Comparison of ENCODE assay signal across 1 cellular context in genomic region chr1:204411451-204412245, GRCh38.
TF ChIP-seq lines count a peak whose summit lies in the region.

PPP1R15B (minus strand) TSS chr1:204411817; CDS start chr1:204411411, 406 bp downstream.

TF ChIP-seq in HepG2, 621 proteins besides CTCF, POLR2A, EP300 and RAD21 (continued from another document and continues in another):
- TF ChIP-seq STAT6 (CRISPR knock-in tag; IDR thresholded peaks at IDR 0.05; ENCODE audit: borderline replicate concordance), result 0 out of 2 replicates have a peak, but pooled peaks have one; percentile 84
- no peak for TF ChIP-seq HNF4G (IDR thresholded peaks at IDR 0.05; ENCODE audit: borderline replicate concordance, low read depth, low read length)
- TF ChIP-seq HNF4G (CRISPR knock-in tag; IDR thresholded peaks at IDR 0.05; ENCODE audit: borderline replicate concordance, low read depth), result peak; percentile 22; the same call in 1 of the 2 replicates
- TF ChIP-seq NR2F2 (IDR thresholded peaks at IDR 0.05; ENCODE audit: borderline replicate concordance, low read depth), result no peak
- no peak for TF ChIP-seq ZNF512 (CRISPR knock-in tag; IDR thresholded peaks at IDR 0.05)
- 0 out of 2 replicates have a peak, but pooled peaks have one; percentile 63 for TF ChIP-seq ZNF678 (CRISPR knock-in tag; IDR thresholded peaks at IDR 0.05)
- no peak for TF ChIP-seq HNRNPH1 (optimal IDR thresholded peaks at IDR 0.05; ENCODE audit: low read depth, low read length)
- peak; percentile 88; the same call in 1 of the 2 replicates for TF ChIP-seq YEATS2 (CRISPR knock-in tag; IDR thresholded peaks at IDR 0.05; ENCODE audit: borderline replicate concordance)
- peak; percentile 62; the same call in 1 of the 2 replicates for TF ChIP-seq ZNF275 (CRISPR knock-in tag; IDR thresholded peaks at IDR 0.05; ENCODE audit: borderline replicate concordance)
- no peak for TF ChIP-seq NBN (conservative IDR thresholded peaks at IDR 0.05)
- TF ChIP-seq MAFF (IDR thresholded peaks at IDR 0.05; ENCODE audit: low read depth, low read length), result no peak
- no peak for TF ChIP-seq PREB (CRISPR knock-in tag; IDR thresholded peaks at IDR 0.05)
- peak; percentile 59; the same call in 1 of the 2 replicates for TF ChIP-seq ZNF570 (CRISPR knock-in tag; IDR thresholded peaks at IDR 0.05; ENCODE audit: borderline replicate concordance)
- TF ChIP-seq KAT8 (CRISPR knock-in tag; IDR thresholded peaks at IDR 0.05), result peak; percentile 94
- TF ChIP-seq ZFP41 (CRISPR knock-in tag; IDR thresholded peaks at IDR 0.05; ENCODE audit: borderline replicate concordance), result peak; percentile 50; the same call in 1 of the 2 replicates
- TF ChIP-seq ZNF354B (CRISPR knock-in tag; IDR thresholded peaks at IDR 0.05), result no peak
- peak; percentile 77 for TF ChIP-seq YEATS4 (CRISPR knock-in tag; IDR thresholded peaks at IDR 0.05; ENCODE audit: borderline replicate concordance)
- no peak for TF ChIP-seq ZFP82 (CRISPR knock-in tag; IDR thresholded peaks at IDR 0.05; ENCODE audit: borderline replicate concordance)
- TF ChIP-seq HDAC1 (CRISPR knock-in tag; IDR thresholded peaks at IDR 0.05), result peak; percentile 83
- TF ChIP-seq FOSL2 (CRISPR knock-in tag; IDR thresholded peaks at IDR 0.05), result peak; percentile 3; the same call in 1 of the 2 replicates
- no peak for TF ChIP-seq ATF2 (CRISPR knock-in tag; IDR thresholded peaks at IDR 0.05)
- no peak for TF ChIP-seq TCF7L2 (IDR thresholded peaks at IDR 0.05; ENCODE audit: low read depth, low read length)
- TF ChIP-seq TAF1 (CRISPR knock-in tag; IDR thresholded peaks at IDR 0.05), result peak; percentile 93
- TF ChIP-seq HNF1B (CRISPR knock-in tag; IDR thresholded peaks at IDR 0.05), result peak; percentile 68
- no peak for TF ChIP-seq KLF9 (CRISPR knock-in tag; IDR thresholded peaks at IDR 0.05; ENCODE audit: low read depth)
- TF ChIP-seq SIX1 (CRISPR knock-in tag; IDR thresholded peaks at IDR 0.05; ENCODE audit: borderline replicate concordance), result no peak
- TF ChIP-seq NR2F1 (CRISPR knock-in tag; IDR thresholded peaks at IDR 0.05), result peak in 1 of 2 experiments; percentile 20; a peak in 2 of 4 replicates
- peak; percentile 72; the same call in 1 of the 2 replicates for TF ChIP-seq ZNF280D (CRISPR knock-in tag; IDR thresholded peaks at IDR 0.05)
- TF ChIP-seq ZNF512B (CRISPR knock-in tag; IDR thresholded peaks at IDR 0.05; ENCODE audit: borderline replicate concordance), result peak; percentile 62; the same call in 1 of the 2 replicates
- peak; percentile 50; the same call in 1 of the 2 replicates for TF ChIP-seq ZNF232 (CRISPR knock-in tag; IDR thresholded peaks at IDR 0.05; ENCODE audit: borderline replicate concordance)
- peak; percentile 29; the same call in 1 of the 2 replicates for TF ChIP-seq ZNF710 (CRISPR knock-in tag; IDR thresholded peaks at IDR 0.05; ENCODE audit: borderline replicate concordance)
